8 cellular contexts compared by ENCODE assay signal in the genomic region with DNA sequence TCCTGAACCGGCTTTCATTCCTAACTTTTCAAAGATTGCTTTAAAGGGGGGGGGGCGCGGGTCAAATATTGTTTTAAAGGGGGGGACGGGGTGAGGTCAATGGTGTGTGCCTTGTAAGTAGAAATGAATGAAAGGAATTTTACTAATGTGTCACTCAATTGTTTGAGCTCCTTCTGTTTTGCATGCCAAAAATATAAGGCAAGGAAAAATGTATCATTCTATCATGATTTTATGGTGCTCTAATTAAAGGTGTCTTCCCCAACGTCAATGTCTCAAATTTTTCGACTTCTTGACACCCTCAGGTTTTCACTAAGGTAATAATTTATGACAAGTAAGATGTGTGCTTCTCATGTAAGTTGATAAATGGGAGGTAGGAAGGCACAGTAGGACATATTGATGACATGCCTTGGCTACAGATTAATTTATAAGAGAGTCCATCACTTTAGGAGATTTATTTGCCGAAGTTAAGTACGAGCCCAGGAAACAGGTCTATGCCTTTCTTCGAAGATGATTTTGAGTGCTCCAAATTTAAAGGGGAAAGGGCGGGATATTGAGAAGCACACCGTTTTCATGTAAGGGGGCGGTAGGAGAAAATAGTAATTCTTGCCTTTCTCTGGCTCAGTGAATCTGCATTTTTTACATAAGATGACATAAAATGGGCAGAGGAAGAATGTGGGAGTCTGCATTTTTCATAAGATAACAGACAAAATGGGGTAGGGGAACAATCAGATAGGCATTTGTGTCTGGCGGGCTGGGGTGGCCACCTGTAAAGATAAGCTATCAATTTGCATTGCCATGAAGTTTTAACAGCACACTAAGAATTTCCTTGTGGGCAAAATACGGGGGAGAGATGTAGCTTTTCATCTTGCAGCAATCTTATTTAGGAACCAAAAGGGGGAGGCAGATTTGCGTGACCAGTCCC. TPM values are rescaled to one million over a fixed set of nuclear protein-coding genes. Genes with fewer than 3 reads are reported as not detected.
DNase-seq lines count a peak whose midpoint lies in the region; ATAC-seq and TF ChIP-seq lines count a peak whose summit lies in the region.

No MANE protein-coding gene starts in this region.

- no peak overlapping the region for H3K14ac ChIP-seq in trophoblast cell (ENCODE audit: low read length)

- TF ChIP-seq CTCF in Panc1 (IDR thresholded peaks at IDR 0.05), result no peak

- no CpG with 5 or more reads among the region's 15 CpGs for WGBS in trophoblast cell (ENCODE audit: extremely low coverage, insufficient coverage, insufficient read length)

- H3K4me1 ChIP-seq in ES-I3 (ENCODE audit: insufficient read depth, low read length), result peaks cover 3% of the 10 kb centered on the region; the same call in 1 of the 2 replicates
- H3K4me1 ChIP-seq in Panc1 (ENCODE audit: control insufficient read depth, insufficient read depth, low read length), result peaks cover 6% of the 10 kb centered on the region; the same call in 1 of the 2 replicates
- peaks cover 0 to 3% of the 10 kb centered on the region in 2 experiments for H3K4me1 ChIP-seq in trophoblast cell (ENCODE audit: control insufficient read depth in 1 of 2, insufficient read depth in 2 of 2, low read length in 2 of 2)

- no peak overlapping the region for H2BK12ac ChIP-seq in trophoblast cell (ENCODE audit: low read length)

- H3K18ac ChIP-seq in trophoblast cell (ENCODE audit: low read length), result no peak overlapping the region

- no TSS peak for BruUV-seq in Panc1 (replicated peaks; lab: Mats Ljungman, UMichigan)

- no peak overlapping the region for H4K8ac ChIP-seq in trophoblast cell (ENCODE audit: low read depth, low read length)

- H4K91ac ChIP-seq in trophoblast cell (ENCODE audit: low read depth, low read length), result no peak overlapping the region

- H2BK120ac ChIP-seq in trophoblast cell (ENCODE audit: insufficient read depth, low read length, poor library complexity), result no peak overlapping the region

- H4K12ac ChIP-seq in trophoblast cell (ENCODE audit: low read depth, low read length), result no peak overlapping the region

- H3K4ac ChIP-seq in trophoblast cell (ENCODE audit: low read depth, low read length), result no peak overlapping the region

- in situ Hi-C loops in Panc1 (cut with HindIII; ENCODE audit: low pct_unique_long_range_greater_than_20kb, low sequenced_read_pairs), result no loop called here

- H3K23ac ChIP-seq in trophoblast cell (ENCODE audit: low read length), result no peak overlapping the region

- no peak overlapping the region for H2BK5ac ChIP-seq in trophoblast cell (ENCODE audit: low read depth, low read length, poor library complexity)

- H3K36me3 ChIP-seq in ES-I3 (ENCODE audit: insufficient read depth, low read length), result no peaks in the 10 kb centered on the region
- peaks cover 3% of the 10 kb centered on the region; the same call in 1 of the 2 replicates for H3K36me3 ChIP-seq in Panc1 (ENCODE audit: control insufficient read depth, insufficient read depth, low read length)
- H3K36me3 ChIP-seq in trophoblast cell (ENCODE audit: control insufficient read depth in 1 of 2, insufficient read depth in 2 of 2, low read length in 2 of 2), result no peaks in the 10 kb centered on the region

- POLR2A ChIA-PET in Panc1 (lab: Charles Lee), result no interaction called here

- CTCF ChIA-PET in Panc1 (lab: Charles Lee), result no interaction called here

- ATAC-seq in Panc1 (no peak), GM18519 (IDR thresholded peaks at IDR 0.05; ENCODE audit: low FRiP score, unreplicated experiment) (no peak), GM18517 (IDR thresholded peaks at IDR 0.05; ENCODE audit: unreplicated experiment) (no peak)

- H2AFZ ChIP-seq in trophoblast cell (ENCODE audit: insufficient read depth, low read length, poor library complexity), result peak overlapping the region; percentile 7

- DNase-seq in Panc1 (ENCODE audit: low read depth, low spot score) (no peak), epithelial cell of prostate (ENCODE audit: low read depth, low spot score) (no peak), trophoblast cell (peak in 1 of 2 donors; percentile 15), LoVo (ENCODE audit: low spot score) (no peak), NCI-H187 treated with DMSO at 0.1 percent for 48 hours (lab: John Stamatoyannopoulos, UW) (no peak)

- H3K27ac ChIP-seq in Panc1 (ENCODE audit: low read length) (no peak overlapping the region; the same call in 1 of the 2 replicates), epithelial cell of prostate (peak overlapping the region; percentile 89), trophoblast cell (ENCODE audit: low read depth, low read length) (peak overlapping the region; percentile 9)

- H3K4me3 ChIP-seq in Panc1 (ENCODE audit: low read depth in 2 of 2, low read length in 2 of 2) (peak overlapping the region; percentile 68 to 89), trophoblast cell (ENCODE audit: low read depth, low read length) (peak overlapping the region; percentile 76)

- H3K9ac ChIP-seq in ES-I3 (ENCODE audit: low read depth, low read length) (peak overlapping the region; percentile 99), trophoblast cell (ENCODE audit: low read length) (no peak overlapping the region)

- H3K27me3 ChIP-seq in Panc1 (ENCODE audit: control insufficient read depth, insufficient read depth, low read length) (no peaks in the 10 kb centered on the region), trophoblast cell (ENCODE audit: insufficient read depth, low read length) (no peaks in the 10 kb centered on the region)

- H3K79me2 ChIP-seq in trophoblast cell (ENCODE audit: control insufficient read depth, insufficient read depth, low read length, poor library complexity), result peaks cover 12% of the 10 kb centered on the region

- peak overlapping the region; percentile 98 for H3K4me2 ChIP-seq in trophoblast cell (ENCODE audit: low read length)

- H3K79me1 ChIP-seq in trophoblast cell (ENCODE audit: low read length), result peaks cover 7% of the 10 kb centered on the region

- H2AK5ac ChIP-seq in trophoblast cell (ENCODE audit: low read length), result no peak overlapping the region

- H3K9me3 ChIP-seq in ES-I3 (ENCODE audit: control insufficient read depth, insufficient read depth, low read length) (peaks cover 3% of the 10 kb centered on the region; the same call in 1 of the 2 replicates), Panc1 (ENCODE audit: control insufficient read depth, insufficient read depth, low read depth, low read length) (no peaks in the 10 kb centered on the region), trophoblast cell (ENCODE audit: insufficient read depth, low read depth, low read length) (no peaks in the 10 kb centered on the region)

- intact Hi-C loops in Panc1 (cut with micrococcal nuclease; ENCODE audit: unreplicated experiment), result no loop called here

RNA-seq across cellular contexts. Expression of gene TRAPPC8, which starts 1.2 kb away (rescaled TPM):
- 35.3 TPM for total RNA-seq in Panc1 (2021; ENCODE audit: unreplicated experiment)
- 11.4 TPM for polyA plus RNA-seq in Panc1 (2012; ENCODE audit: insufficient read length)
- polyA plus RNA-seq in trophoblast cell (2013), result 29.6 and 30.8 TPM in 2 replicates
